ENCODE assay signal across 8 cellular contexts in genomic region chr4:87025614-87026041, GRCh38.
A peak's percentile ranks its signal among the peaks of the same experiment; 100 is the strongest.
DNase-seq lines count a peak whose midpoint lies in the region; ATAC-seq and TF ChIP-seq lines count a peak whose summit lies in the region.

No MANE protein-coding gene starts in this region.

- H3K9me3 Mint-ChIP-seq in glutamatergic neuron (ENCODE audit: unreplicated experiment) = no peaks in the 10 kb centered on the region
- no peaks in the 10 kb centered on the region for H3K9me3 Mint-ChIP-seq in HFFc6

- DNase-seq in DMS 273 treated with DMSO at 0.1 percent for 48 hours (lab: John Stamatoyannopoulos, UW) = no peak
- DNase-seq in glutamatergic neuron = no peak
- no peak for DNase-seq in HFFc6
- DNase-seq in NCI-H345 treated with DMSO at 0.1 percent for 48 hours (lab: John Stamatoyannopoulos, UW; ENCODE audit: unreplicated experiment) = no peak

- ATAC-seq in GM18505 (IDR thresholded peaks at IDR 0.05; ENCODE audit: unreplicated experiment) (peak; percentile 61), GM21619 (IDR thresholded peaks at IDR 0.05; ENCODE audit: unreplicated experiment) (peak; percentile 64), HG03558 (IDR thresholded peaks at IDR 0.05; ENCODE audit: extremely low read depth, unreplicated experiment) (peak; percentile 47)

- peaks cover 14% of the 10 kb centered on the region for H3K4me1 Mint-ChIP-seq in glutamatergic neuron (ENCODE audit: low read depth, unreplicated experiment)
- peaks cover 24% of the 10 kb centered on the region for H3K4me1 Mint-ChIP-seq in HFFc6 (ENCODE audit: low read depth)

- H3K27ac Mint-ChIP-seq in glutamatergic neuron (ENCODE audit: unreplicated experiment) (no peak overlapping the region), HFFc6 (no peak overlapping the region)

- no peaks in the 10 kb centered on the region for H3K9me3 ChIP-seq in neutrophil

- no peak overlapping the region for H3K4me3 Mint-ChIP-seq in glutamatergic neuron (ENCODE audit: unreplicated experiment)
- no peak overlapping the region for H3K4me3 Mint-ChIP-seq in HFFc6

- H3K4me1 ChIP-seq in neutrophil (ENCODE audit: control insufficient read depth in 1 of 2, insufficient read depth in 1 of 2, low read depth in 1 of 2, low read length in 1 of 2) = peaks cover 52 to 58% of the 10 kb centered on the region in 2 experiments

- no peak for TF ChIP-seq POLR2A in GM18505 (IDR thresholded peaks at IDR 0.05; ENCODE audit: borderline replicate concordance, extremely low read depth, insufficient read depth, insufficient read length)

- no peaks in the 10 kb centered on the region for H3K27me3 ChIP-seq in neutrophil

- no peaks in the 10 kb centered on the region for H3K36me3 ChIP-seq in neutrophil

- H3K4me3 ChIP-seq in neutrophil (ENCODE audit: low read depth in 1 of 2, low read length in 1 of 2) = no peak overlapping the region

- H3K27ac ChIP-seq in neutrophil = peak overlapping the region; percentile 74

- H3K27me3 Mint-ChIP-seq in glutamatergic neuron (ENCODE audit: unreplicated experiment) (no peaks in the 10 kb centered on the region), HFFc6 (ENCODE audit: insufficient read depth) (no peaks in the 10 kb centered on the region; the same call in 1 of the 2 replicates)

- TF ChIP-seq CTCF in neutrophil (IDR thresholded peaks at IDR 0.05) (no peak), glutamatergic neuron (IDR thresholded peaks at IDR 0.05; ENCODE audit: partially characterized antibody, unreplicated experiment) (no peak), HFFc6 (IDR thresholded peaks at IDR 0.05) (no peak)

- H3K36me3 Mint-ChIP-seq in glutamatergic neuron (ENCODE audit: unreplicated experiment) (no peaks in the 10 kb centered on the region), HFFc6 (ENCODE audit: low read depth) (no peaks in the 10 kb centered on the region; the same call in 1 of the 2 replicates)
